Comparison of ENCODE assay signal across 22 cellular contexts in the genomic region with DNA sequence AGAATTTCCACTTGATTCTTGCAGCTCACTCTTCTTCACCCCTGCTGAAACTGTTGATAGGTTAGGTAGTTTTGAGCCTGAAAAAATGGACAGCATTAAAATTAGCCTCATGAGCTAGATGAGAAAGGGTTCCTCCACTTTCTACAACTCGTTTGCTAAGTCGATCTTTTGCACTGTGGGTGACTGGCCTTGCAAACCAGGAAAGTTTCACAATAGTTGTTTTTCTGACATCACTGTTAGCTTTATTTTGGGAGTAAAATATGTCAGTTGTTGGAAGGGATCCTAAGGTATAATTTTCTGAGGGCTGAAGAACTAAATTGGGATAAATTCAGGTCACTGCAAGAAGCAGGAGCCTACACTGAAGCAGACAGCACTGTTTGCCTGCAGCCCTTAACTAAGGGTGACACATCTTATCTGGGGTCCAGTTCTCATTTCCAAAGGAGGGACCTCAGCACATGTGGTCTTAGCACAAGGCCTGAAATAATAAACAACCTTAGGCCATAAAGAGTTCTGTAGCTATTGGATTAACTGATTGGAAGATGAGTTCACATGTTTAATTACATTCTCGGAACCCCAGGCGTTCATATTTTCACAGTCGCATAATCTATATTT. TPM values are rescaled to one million over a fixed set of nuclear protein-coding genes. Genes with fewer than 3 reads are reported as not detected.
A peak's percentile ranks its signal among the peaks of the same experiment; 100 is the strongest.
DNase-seq lines count a peak whose midpoint lies in the region; ATAC-seq, FAIRE-seq and TF ChIP-seq lines count a peak whose summit lies in the region.
"Had no signal": no experiment of that assay in that cellular context is flagged by ENCODE, and none has a peak within 500 bp of the region (broad histone marks: within the 10 kb centered on the region; RNA-seq: fewer than 3 reads in every experiment).

No MANE protein-coding gene starts in this region.

- TF ChIP-seq CTCF in bronchial epithelial cell (IDR thresholded peaks at IDR 0.05; ENCODE audit: insufficient read depth, low read length, severe bottlenecking) (no peak), foreskin fibroblast (IDR thresholded peaks at IDR 0.05; ENCODE audit: low read depth, low read length) (no peak)

- peaks cover 8% of the 10 kb centered on the region for H3K36me3 ChIP-seq in bronchial epithelial cell (ENCODE audit: control insufficient read depth, insufficient read depth, low read length)

- H3K4me3 ChIP-seq in bronchial epithelial cell (ENCODE audit: low read depth, low read length) (no peak overlapping the region), foreskin fibroblast (ENCODE audit: low read depth in 1 of 2, low read length in 2 of 2) (no peak overlapping the region)
- H3K4me3 ChIP-seq: A549, BLaER1, gastrocnemius medialis, SJSA1, vagina had no signal

- no peaks in the 10 kb centered on the region for H3K27me3 ChIP-seq in bronchial epithelial cell (ENCODE audit: control insufficient read depth, insufficient read depth, low read length)
- H3K27me3 ChIP-seq: BLaER1, gastrocnemius medialis, SJSA1, vagina had no signal

- peaks cover 98% of the 10 kb centered on the region for H3K36me3 Mint-ChIP-seq in stimulated activated effector memory CD8-positive, alpha-beta T cell treated with anti-CD3 and anti-CD28 coated beads, Interleukin-12 subunit alpha, Interleukin-12 subunit beta, amount 100 ng/mL, for 72 hours
- peaks cover 7% of the 10 kb centered on the region for H3K36me3 Mint-ChIP-seq in T-helper 17 cell (ENCODE audit: low read depth)

- no peaks in the 10 kb centered on the region for H3K9me3 ChIP-seq in T-helper 17 cell (ENCODE audit: control insufficient read depth, low read length, poor library complexity, severe bottlenecking)
- H3K9me3 ChIP-seq: A549, BLaER1, gastrocnemius medialis, SJSA1, vagina had no signal

- H3K27me3 Mint-ChIP-seq in T-helper 17 cell: no peaks in the 10 kb centered on the region
- H3K27me3 Mint-ChIP-seq: activated naive CD4-positive, alpha-beta T cell treated with anti-CD3 and anti-CD28 coated beads, Interleukin-2, amount 50 U/mL, for 24 hours had no signal

- H3K4me3 Mint-ChIP-seq in stimulated activated effector memory CD8-positive, alpha-beta T cell treated with anti-CD3 and anti-CD28 coated beads, Interleukin-12 subunit alpha, Interleukin-12 subunit beta, amount 100 ng/mL, for 72 hours: no peak overlapping the region
- no peak overlapping the region for H3K4me3 Mint-ChIP-seq in T-helper 17 cell
- H3K4me3 Mint-ChIP-seq: activated naive CD4-positive, alpha-beta T cell treated with anti-CD3 and anti-CD28 coated beads, Interleukin-2, amount 50 U/mL, for 24 hours; activated T-helper 1 cell treated with anti-CD3 and anti-CD28 coated beads, Interleukin-12 subunit alpha, Interleukin-12 subunit beta, Interleukin-2, Interleukin-4 antibody, amounts not matched to agents 30 ng/mL and 10 ng/mL and 1 ng/mL, durations not matched to agents 14 hours and 24 hours and 36 hours had no signal

- no peaks in the 10 kb centered on the region for H3K9me3 Mint-ChIP-seq in stimulated activated effector memory CD8-positive, alpha-beta T cell treated with anti-CD3 and anti-CD28 coated beads, Interleukin-12 subunit alpha, Interleukin-12 subunit beta, amount 100 ng/mL, for 72 hours
- H3K9me3 Mint-ChIP-seq: activated naive CD4-positive, alpha-beta T cell treated with anti-CD3 and anti-CD28 coated beads, Interleukin-2, amount 50 U/mL, for 24 hours; activated T-helper 1 cell treated with anti-CD3 and anti-CD28 coated beads, Interleukin-12 subunit alpha, Interleukin-12 subunit beta, Interleukin-2, Interleukin-4 antibody, amounts not matched to agents 30 ng/mL and 10 ng/mL and 1 ng/mL, durations not matched to agents 14 hours and 24 hours and 36 hours had no signal

- DNase-seq in EH (ENCODE audit: low read depth) (peak; percentile 28), bronchial epithelial cell (ENCODE audit: low read depth) (no peak), foreskin fibroblast (peak; percentile 17 to 59), UCSD-AML1 (lab: John Stamatoyannopoulos, UW; ENCODE audit: unreplicated experiment) (no peak), T-helper 17 cell (no peak)
- DNase-seq in stimulated activated effector memory CD8-positive, alpha-beta T cell treated with anti-CD3 and anti-CD28 coated beads, Interleukin-12 subunit alpha, Interleukin-12 subunit beta, amount 100 ng/mL, for 72 hours (ENCODE audit: low spot score in 2 of 2): no peak
- no peak for DNase-seq in stimulated activated CD4-positive, alpha-beta T cell treated with anti-CD3 and anti-CD28 coated beads, Interleukin-15, amount 100 ng/mL, for 24 hours
- DNase-seq: activated CD4-positive, alpha-beta T cell treated with anti-CD3 and anti-CD28 coated beads, Interleukin-2, amount 50 U/mL, for 4 hours; gastrocnemius medialis; hippocampal formation; Karpas-422; mesendoderm; nucleus accumbens; stimulated activated naive CD8-positive, alpha-beta T cell treated with anti-CD3 and anti-CD28 coated beads, Interleukin-15, Interleukin-2, amounts not matched to agents 100 U/mL and 50 U/mL, for 24 hours had no signal

- FAIRE-seq in bronchial epithelial cell (lab: Jason Lieb, UNC): peak; percentile 76
- FAIRE-seq: A549 had no signal

- no peaks in the 10 kb centered on the region for H3K4me1 Mint-ChIP-seq in stimulated activated effector memory CD8-positive, alpha-beta T cell treated with anti-CD3 and anti-CD28 coated beads, Interleukin-12 subunit alpha, Interleukin-12 subunit beta, amount 100 ng/mL, for 72 hours
- H3K4me1 Mint-ChIP-seq in T-helper 17 cell: peaks cover 2% of the 10 kb centered on the region
- H3K4me1 Mint-ChIP-seq: activated naive CD4-positive, alpha-beta T cell treated with anti-CD3 and anti-CD28 coated beads, Interleukin-2, amount 50 U/mL, for 24 hours had no signal

- no peak for ATAC-seq in stimulated activated effector memory CD8-positive, alpha-beta T cell treated with anti-CD3 and anti-CD28 coated beads, Interleukin-12 subunit alpha, Interleukin-12 subunit beta, amount 100 ng/mL, for 72 hours
- ATAC-seq in T-helper 17 cell: no peak
- ATAC-seq in HG03196 (IDR thresholded peaks at IDR 0.05; ENCODE audit: unreplicated experiment): no peak
- ATAC-seq: A549; gastrocnemius medialis; HCT116; stimulated activated naive CD8-positive, alpha-beta T cell treated with anti-CD3 and anti-CD28 coated beads, Interleukin-15, Interleukin-2, amounts not matched to agents 100 U/mL and 50 U/mL, for 24 hours had no signal

- H3K27ac Mint-ChIP-seq in stimulated activated effector memory CD8-positive, alpha-beta T cell treated with anti-CD3 and anti-CD28 coated beads, Interleukin-12 subunit alpha, Interleukin-12 subunit beta, amount 100 ng/mL, for 72 hours: peak overlapping the region; percentile 37
- no peak overlapping the region for H3K27ac Mint-ChIP-seq in T-helper 17 cell
- H3K27ac Mint-ChIP-seq: activated naive CD4-positive, alpha-beta T cell treated with anti-CD3 and anti-CD28 coated beads, Interleukin-2, amount 50 U/mL, for 24 hours; activated T-helper 1 cell treated with anti-CD3 and anti-CD28 coated beads, Interleukin-12 subunit alpha, Interleukin-12 subunit beta, Interleukin-2, Interleukin-4 antibody, amounts not matched to agents 30 ng/mL and 10 ng/mL and 1 ng/mL, durations not matched to agents 14 hours and 24 hours and 36 hours had no signal

RNA-seq across cellular contexts. Expression of a gene that starts 29.1 kb away (rescaled TPM):
- total RNA-seq in bronchial epithelial cell (12.5 and 15.0 TPM in 2 replicates), T-helper 17 cell (10 to 100 TPM; 36.2 to 41.4 TPM)

Comparison
In these comparisons a context has a peak if more than half of its experiments do, and no peak if none do; other contexts are left out.
1. DNase-seq: peak in EH (single experiment) and foreskin fibroblast (2 of 2); none in bronchial epithelial cell (single experiment), stimulated activated effector memory CD8-positive, alpha-beta T cell treated with anti-CD3 and anti-CD28 coated beads, Interleukin-12 subunit alpha, Interleukin-12 subunit beta, amount 100 ng/mL, for 72 hours (0 of 2), UCSD-AML1 (single experiment), T-helper 17 cell (0 of 3) and stimulated activated CD4-positive, alpha-beta T cell treated with anti-CD3 and anti-CD28 coated beads, Interleukin-15, amount 100 ng/mL, for 24 hours (single experiment).